Comparison of ENCODE assay signal across 25 cellular contexts in genomic region chr15:29094711-29095110, GRCh38.
DNase-seq lines count a peak whose midpoint lies in the region; ATAC-seq and TF ChIP-seq lines count a peak whose summit lies in the region.
"Had no signal": no experiment of that assay in that cellular context is flagged by ENCODE, and none has a peak within 500 bp of the region (broad histone marks: within the 10 kb centered on the region; RNA-seq: fewer than 3 reads in every experiment).

No MANE protein-coding gene starts in this region.

- peaks cover 20% of the 10 kb centered on the region for H3K4me1 Mint-ChIP-seq in WTC11

- ATAC-seq in WTC11: no peak
- no peak for ATAC-seq in GM18519 (IDR thresholded peaks at IDR 0.05; ENCODE audit: low FRiP score, unreplicated experiment)
- no peak for ATAC-seq in HG03025 (IDR thresholded peaks at IDR 0.05; ENCODE audit: low FRiP score, unreplicated experiment)
- ATAC-seq: A549; HepG2; left colon; mucosa of descending colon; natural killer cell treated with Interleukin-12 subunit alpha and Interleukin-12 subunit beta and Interleukin-15 and Interleukin-18, amount 100 ng/mL, for 72 hours had no signal

- H3K9me3 Mint-ChIP-seq in WTC11: no peaks in the 10 kb centered on the region
- H3K9me3 Mint-ChIP-seq: CD8-positive, alpha-beta memory T cell; immature natural killer cell; natural killer cell treated with Interleukin-12 subunit alpha and Interleukin-12 subunit beta and Interleukin-15 and Interleukin-18, amount 100 ng/mL, for 72 hours had no signal

- no peak overlapping the region for H3K4me3 Mint-ChIP-seq in WTC11
- H3K4me3 Mint-ChIP-seq: immature natural killer cell; natural killer cell treated with Interleukin-12 subunit alpha and Interleukin-12 subunit beta and Interleukin-15 and Interleukin-18, amount 100 ng/mL, for 72 hours had no signal

- no peaks in the 10 kb centered on the region for H3K27me3 Mint-ChIP-seq in WTC11 (ENCODE audit: low read depth)
- H3K27me3 Mint-ChIP-seq: CD8-positive, alpha-beta memory T cell; natural killer cell treated with Interleukin-12 subunit alpha and Interleukin-12 subunit beta and Interleukin-15 and Interleukin-18, amount 100 ng/mL, for 72 hours had no signal

- CTCF ChIA-PET in WTC11 (lab: Charles Lee): interaction anchor here (1.6 to 8.2 kb wide), 2 partner anchors 9 to 160 kb away, joined by 3 to 153 read pairs; no protein-coding TSS in a partner anchor

- DNase-seq in NCI-H345 (lab: John Stamatoyannopoulos, UW) (peak; percentile 44), NCI-H345 treated with DMSO at 0.1 percent for 48 hours (lab: John Stamatoyannopoulos, UW; ENCODE audit: unreplicated experiment) (no peak), NCI-H1105 treated with DMSO at 0.1 percent for 48 hours (lab: John Stamatoyannopoulos, UW) (peak; percentile 13), WTC11 (ENCODE audit: low spot score) (no peak), foreskin melanocyte (peak; percentile 38), COLO668 (lab: John Stamatoyannopoulos, UW; ENCODE audit: unreplicated experiment) (no peak)
- DNase-seq: activated CD4-positive, alpha-beta T cell treated with anti-CD3 and anti-CD28 coated beads for 4 hours; activated CD8-positive, alpha-beta memory T cell treated with anti-CD3 and anti-CD28 coated beads for 24 hours; activated effector memory CD4-positive, alpha-beta T cell treated with Interleukin-2 at 50 U/mL for 16 hours; activated T-cell treated with anti-CD3 and anti-CD28 coated beads for 4 hours; DMS153; immature natural killer cell; left colon; mucosa of descending colon; NCI-H146; NCI-H774; stimulated activated CD4-positive, alpha-beta T cell treated with anti-CD3 and anti-CD28 coated beads, Interleukin-4, amount 100 ng/mL, for 1 hour; stomach; T-helper 9 cell had no signal

- no peak for TF ChIP-seq CTCF in WTC11 (IDR thresholded peaks at IDR 0.05)

- POLR2A ChIA-PET in WTC11 (lab: Charles Lee): interaction anchor here (0.6 kb wide), 1 partner anchor 29 kb away, joined by 3 read pairs; no protein-coding TSS in a partner anchor

- peak overlapping the region; percentile 22; the same call in 1 of the 2 replicates for H3K27ac Mint-ChIP-seq in WTC11

- no peaks in the 10 kb centered on the region for H3K36me3 Mint-ChIP-seq in WTC11
- H3K36me3 Mint-ChIP-seq: natural killer cell treated with Interleukin-12 subunit alpha and Interleukin-12 subunit beta and Interleukin-15 and Interleukin-18, amount 100 ng/mL, for 72 hours had no signal

TF ChIP-seq in WTC11, 78 proteins besides CTCF, POLR2A, EP300 and RAD21:
- TF ChIP-seq HMGA2 (CRISPR knock-in tag; IDR thresholded peaks at IDR 0.05) (no peak), CREB1 (CRISPR knock-in tag; IDR thresholded peaks at IDR 0.05) (no peak), ZNF396 (CRISPR knock-in tag; IDR thresholded peaks at IDR 0.05; ENCODE audit: borderline replicate concordance) (no peak), FOXK1 (CRISPR knock-in tag; IDR thresholded peaks at IDR 0.05) (no peak), ZNF281 (CRISPR knock-in tag; IDR thresholded peaks at IDR 0.05) (no peak), RORB (CRISPR knock-in tag; IDR thresholded peaks at IDR 0.05) (no peak), IRF1 (CRISPR knock-in tag; IDR thresholded peaks at IDR 0.05) (no peak), NR1H2 (CRISPR knock-in tag; IDR thresholded peaks at IDR 0.05) (no peak), CBFB (CRISPR knock-in tag; IDR thresholded peaks at IDR 0.05; ENCODE audit: low read depth) (no peak), NR2C2 (CRISPR knock-in tag; IDR thresholded peaks at IDR 0.05) (no peak), TP53 (CRISPR knock-in tag; IDR thresholded peaks at IDR 0.05) (no peak)

Comparison
In these comparisons a context has a peak if more than half of its experiments do, and no peak if none do; other contexts are left out.
1. DNase-seq: peak in NCI-H345 (single experiment), NCI-H1105 treated with DMSO at 0.1 percent for 48 hours (single experiment) and foreskin melanocyte (single experiment); none in NCI-H345 treated with DMSO at 0.1 percent for 48 hours (single experiment), WTC11 (single experiment) and COLO668 (single experiment).